ENCODE assay signal across 8 cellular contexts in genomic region chr1:160731564-160732349, GRCh38. TPM values are rescaled to one million over a fixed set of nuclear protein-coding genes. Genes with fewer than 3 reads are reported as not detected.
DNase-seq lines count a peak whose midpoint lies in the region; ATAC-seq, FAIRE-seq and TF ChIP-seq lines count a peak whose summit lies in the region.
"Not testable (repeated sequence)": the region's sequence is repeated elsewhere in the genome, so short reads cannot be mapped to it uniquely, and the experiment has no call there.
"Had no signal": no experiment of that assay in that cellular context is flagged by ENCODE, and none has a peak within 500 bp of the region (broad histone marks: within the 10 kb centered on the region; RNA-seq: fewer than 3 reads in every experiment).

No MANE protein-coding gene starts in this region.

- peaks cover 44% of the 10 kb centered on the region for H3K36me3 Mint-ChIP-seq in activated CD8-positive, alpha-beta T cell treated with anti-CD3 and anti-CD28 coated beads for 36 hours (ENCODE audit: low read depth)
- peaks cover 48% of the 10 kb centered on the region for H3K36me3 Mint-ChIP-seq in natural killer cell treated with Interleukin-12 subunit alpha and Interleukin-12 subunit beta and Interleukin-15 and Interleukin-18, amount 100 ng/mL, for 72 hours

- in situ Hi-C loops in GM12878 (cut with MboI) = not testable (repeated sequence)

- not testable (repeated sequence) for FAIRE-seq in GM12878 (lab: Jason Lieb, UNC)

- H3K36me3 ChIP-seq in OCI-LY3 (replicated peaks; ENCODE audit: low read depth, low read length) = peaks cover 22% of the 10 kb centered on the region
- not testable (repeated sequence) for H3K36me3 ChIP-seq in GM12878 (ENCODE audit: control insufficient read depth in 2 of 2, insufficient read depth in 2 of 2, low read length in 1 of 2)

- not testable (repeated sequence) for H3K4me3 Mint-ChIP-seq in activated CD8-positive, alpha-beta T cell treated with anti-CD3 and anti-CD28 coated beads for 36 hours
- H3K4me3 Mint-ChIP-seq in natural killer cell treated with Interleukin-12 subunit alpha and Interleukin-12 subunit beta and Interleukin-15 and Interleukin-18, amount 100 ng/mL, for 72 hours = peak overlapping the region; percentile 61

- POLR2A ChIA-PET in activated CD8-positive, alpha-beta T cell treated with anti-CD3 and anti-CD28 coated beads for 36 hours (lab: Charles Lee) = interaction anchor here (2.0 kb wide), 1 partner anchor 8 kb away, joined by 4 read pairs; no protein-coding TSS in a partner anchor
- POLR2A ChIA-PET in GM12878 (lab: Charles Lee) = interaction anchor here (0.6 kb wide), 1 partner anchor 233 kb away, joined by 7 read pairs; no protein-coding TSS in a partner anchor

- not testable (repeated sequence) for DNase-seq in activated CD8-positive, alpha-beta T cell treated with anti-CD3 and anti-CD28 coated beads for 36 hours; GM12878 (ENCODE audit: low read depth, low spot score); natural killer cell treated with Interleukin-12 subunit alpha and Interleukin-12 subunit beta and Interleukin-15 and Interleukin-18, amount 100 ng/mL, for 72 hours (ENCODE audit: low spot score)

- peaks cover 43% of the 10 kb centered on the region for H3K4me1 Mint-ChIP-seq in activated CD8-positive, alpha-beta T cell treated with anti-CD3 and anti-CD28 coated beads for 36 hours (ENCODE audit: low read depth)
- peaks cover 36 to 46% of the 10 kb centered on the region in 2 donors for H3K4me1 Mint-ChIP-seq in natural killer cell treated with Interleukin-12 subunit alpha and Interleukin-12 subunit beta and Interleukin-15 and Interleukin-18, amount 100 ng/mL, for 72 hours (ENCODE audit: low read depth in 2 of 2)

- not testable (repeated sequence) for TF ChIP-seq CTCF in OCI-LY3 (IDR thresholded peaks at IDR 0.05; ENCODE audit: low read depth, low read length); activated CD8-positive, alpha-beta T cell treated with anti-CD3 and anti-CD28 coated beads for 36 hours (IDR thresholded peaks at IDR 0.05); GM12878 (IDR thresholded peaks at IDR 0.05 in 2 of 3, conservative IDR thresholded peaks at IDR 0.05 in 1 of 3; ENCODE audit: control insufficient read depth in 2 of 3, extremely low read depth in 1 of 3, insufficient read depth in 1 of 3, low read depth in 3 of 3, low read length in 3 of 3)

- not testable (repeated sequence) for H3K79me2 ChIP-seq in OCI-LY3 (ENCODE audit: low read length); GM12878 (ENCODE audit: control insufficient read depth, insufficient read depth, low read length)

- SMC1A ChIA-PET in GM12878 (lab: Charles Lee; ENCODE audit: uncharacterized antibody, unreplicated experiment) = interaction anchor here (1.2 to 10.8 kb wide), 4 partner anchors 12 to 37 kb away, joined by 4 to 301 read pairs (median 24); no protein-coding TSS in a partner anchor

- H3K27me3 Mint-ChIP-seq in activated CD8-positive, alpha-beta T cell treated with anti-CD3 and anti-CD28 coated beads for 36 hours; natural killer cell treated with Interleukin-12 subunit alpha and Interleukin-12 subunit beta and Interleukin-15 and Interleukin-18, amount 100 ng/mL, for 72 hours: not testable (repeated sequence)

- ATAC-seq in GM18861 (IDR thresholded peaks at IDR 0.05; ENCODE audit: unreplicated experiment) (peak; percentile 38), HG02588 (IDR thresholded peaks at IDR 0.05; ENCODE audit: unreplicated experiment) (peak; percentile 68), HG03025 (IDR thresholded peaks at IDR 0.05; ENCODE audit: low FRiP score, unreplicated experiment) (peak; percentile 53), GM12878 (peak; percentile 63)
- ATAC-seq in activated CD8-positive, alpha-beta T cell treated with anti-CD3 and anti-CD28 coated beads for 36 hours = not testable (repeated sequence)
- peak in 1 of 2 donors; percentile 34 for ATAC-seq in natural killer cell treated with Interleukin-12 subunit alpha and Interleukin-12 subunit beta and Interleukin-15 and Interleukin-18, amount 100 ng/mL, for 72 hours

- H4K20me1 ChIP-seq in OCI-LY3 (ENCODE audit: insufficient read depth, low read length); GM12878 (ENCODE audit: control insufficient read depth, insufficient read depth): not testable (repeated sequence)

- H3K27ac Mint-ChIP-seq in activated CD8-positive, alpha-beta T cell treated with anti-CD3 and anti-CD28 coated beads for 36 hours = peak overlapping the region; percentile 13
- H3K27ac Mint-ChIP-seq in natural killer cell treated with Interleukin-12 subunit alpha and Interleukin-12 subunit beta and Interleukin-15 and Interleukin-18, amount 100 ng/mL, for 72 hours = peak overlapping the region; percentile 93

- 0 out of 2 replicates have a peak overlapping the region, but pooled peaks have one; percentile 0 for H3K27ac ChIP-seq in OCI-LY3 (ENCODE audit: low read length)
- H3K27ac ChIP-seq in GM12878 (ENCODE audit: control insufficient read depth, insufficient read depth) = peak overlapping the region; percentile 74

- not testable (repeated sequence) for H3K4me3 ChIP-seq in OCI-LY3 (ENCODE audit: low read length)
- peak overlapping the region; percentile 4; the same call in 1 of the 2 replicates for H3K4me3 ChIP-seq in GM12878

- CTCF ChIA-PET in activated CD8-positive, alpha-beta T cell treated with anti-CD3 and anti-CD28 coated beads for 36 hours (lab: Charles Lee) = interaction anchor here (1.5 to 2.2 kb wide), 2 partner anchors 36 to 57 kb away, joined by 4 to 19 read pairs; no protein-coding TSS in a partner anchor
- CTCF ChIA-PET in GM12878 (lab: Yijun Ruan, JAX) = interaction anchor here (1.5 to 10.9 kb wide), 5 partner anchors 10 to 49 kb away, joined by 4 to 209 read pairs (median 8); partner anchors contain the start of gene SLAMF7

- not testable (repeated sequence) for TF ChIP-seq POLR2A in GM12878 (IDR thresholded peaks at IDR 0.05; ENCODE audit: low read depth, low read length)

- 22% methylated on average over 2 of the region's 3 CpGs for WGBS in GM12878 (ENCODE audit: insufficient coverage, insufficient replicate concordance, low lambda C conversion rate, missing lambda C conversion rate)

- peaks cover 46% of the 10 kb centered on the region for H3K9me3 Mint-ChIP-seq in activated CD8-positive, alpha-beta T cell treated with anti-CD3 and anti-CD28 coated beads for 36 hours
- H3K9me3 Mint-ChIP-seq in natural killer cell treated with Interleukin-12 subunit alpha and Interleukin-12 subunit beta and Interleukin-15 and Interleukin-18, amount 100 ng/mL, for 72 hours = peaks cover 19% of the 10 kb centered on the region

- H3K4me2 ChIP-seq in OCI-LY3 (ENCODE audit: low read length) (peak overlapping the region; percentile 11; the same call in 1 of the 2 replicates), GM12878 (ENCODE audit: control insufficient read depth, insufficient read depth) (peak overlapping the region; percentile 76)

- not testable (repeated sequence) for H3K9ac ChIP-seq in OCI-LY3 (ENCODE audit: low read length); GM12878 (ENCODE audit: control insufficient read depth, insufficient read depth, low read length)

- H2AFZ ChIP-seq in OCI-LY3 (ENCODE audit: low read depth, low read length); GM12878 (ENCODE audit: control insufficient read depth, low read depth, low read length): not testable (repeated sequence)

- not testable (repeated sequence) for TF ChIP-seq RAD21 in GM12878 (IDR thresholded peaks at IDR 0.05; ENCODE audit: insufficient read depth, low read depth, low read length)

- H3K4me1 ChIP-seq in OCI-LY3 (ENCODE audit: low read length) (peaks cover 51% of the 10 kb centered on the region), GM12878 (ENCODE audit: control insufficient read depth, insufficient read depth, low read length) (peaks cover 40% of the 10 kb centered on the region)

- H3K9me3 ChIP-seq in OCI-LY3 (ENCODE audit: insufficient read depth, low read length) (peaks cover 25% of the 10 kb centered on the region), GM12878 (replicated peaks; ENCODE audit: control insufficient read depth, insufficient read depth, low read length) (peaks cover 14% of the 10 kb centered on the region)

- TF ChIP-seq EP300 in GM12878 (IDR thresholded peaks at IDR 0.05; ENCODE audit: borderline replicate concordance in 1 of 2, control insufficient read depth in 1 of 2, low read depth in 2 of 2, low read length in 2 of 2) = not testable (repeated sequence)

- RAD21 ChIA-PET in GM12878 (lab: Charles Lee; ENCODE audit: unreplicated experiment) = not testable (repeated sequence)

- not testable (repeated sequence) for H3K27me3 ChIP-seq in OCI-LY3 (ENCODE audit: low read depth, low read length); GM12878 (replicated peaks in 1 of 2; ENCODE audit: control insufficient read depth in 2 of 2, insufficient read depth in 2 of 2, low read length in 1 of 2)

- intact Hi-C loops in activated CD8-positive, alpha-beta T cell treated with anti-CD3 and anti-CD28 coated beads for 36 hours (cut with micrococcal nuclease); GM12878 (cut with micrococcal nuclease; ENCODE audit: unreplicated experiment): not testable (repeated sequence)

- BruUV-seq in GM12878 (replicated peaks; lab: Mats Ljungman, UMichigan) = not testable (repeated sequence)

RNA-seq across cellular contexts. Expression of gene SLAMF7, which starts 7.3 kb away (rescaled TPM):
- 10 to 100 TPM; 90.0 to 93.5 TPM for total RNA-seq in activated CD8-positive, alpha-beta T cell treated with anti-CD3 and anti-CD28 coated beads for 36 hours
- 340 and 341 TPM in 2 replicates for total RNA-seq in GM12878 (2013; cell fraction: nucleolus; rRNA removed)
- total RNA-seq in GM12878 (2014; rRNA removed) (74.4 and 76.2 TPM in 2 replicates), GM12878 (2014; rRNA removed; fragmentation: Illumina TruSeq; extraction: Trizol) (81.5 and 88.1 TPM in 2 replicates), GM12878 (2021) (124 and 133 TPM in 2 replicates)
- 147 TPM for polyA plus RNA-seq in GM12878 (2011; ENCODE audit: low read depth)
- polyA plus RNA-seq in GM12878 (2011; rRNA removed) (275 and 284 TPM in 2 replicates), GM12878 (2014; fragmentation: Illumina TruSeq; extraction: Trizol) (182 and 208 TPM in 2 replicates), GM12878 (2014; fragmentation: Nextera tagmentation; extraction: Ambion mirVana) (10 to 100 TPM; 66.6 to 83.4 TPM), GM12878 (2014; rRNA removed) (118 and 125 TPM in 2 replicates), GM12878 (2016; fragmentation: Nextera tagmentation; extraction: Ambion mirVana) (100 to 1,000 TPM; 102 to 114 TPM)
- 168 and 176 TPM in 2 replicates for polyA plus RNA-seq in GM12878 (2011; cell fraction: cytosol; rRNA removed)
- polyA plus RNA-seq in GM12878 (2011; cell fraction: nucleus; rRNA removed) = 116 and 168 TPM in 2 replicates
- 182 and 235 TPM in 2 replicates for polyA plus RNA-seq in GM12878 (2012)
- 184 and 200 TPM in 2 replicates for polyA minus RNA-seq in GM12878 (2011; rRNA and poly(A)+ RNA removed)
- polyA minus RNA-seq in GM12878 (2011; cell fraction: cytosol; rRNA and poly(A)+ RNA removed) = 46.2 and 51.3 TPM in 2 replicates
- 108 and 125 TPM in 2 replicates for polyA minus RNA-seq in GM12878 (2011; cell fraction: nucleus; rRNA and poly(A)+ RNA removed)
- total RNA-seq in natural killer cell treated with Interleukin-12 subunit alpha and Interleukin-12 subunit beta and Interleukin-15 and Interleukin-18, amount 100 ng/mL, for 72 hours = 1,000 to 10,000 TPM in 1 of 2 donors, 100 to 1,000 TPM in 1; 677 to 1,669 TPM
- polyA plus RNA-seq: AG04450 had no signal

RNA-seq across cellular contexts. Expression of gene CD48, which starts 20.1 kb away (rescaled TPM):
- 100 to 1,000 TPM; 379 to 388 TPM for total RNA-seq in activated CD8-positive, alpha-beta T cell treated with anti-CD3 and anti-CD28 coated beads for 36 hours
- 550 and 565 TPM in 2 replicates for total RNA-seq in GM12878 (2013; cell fraction: nucleolus; rRNA removed)
- 415 and 499 TPM in 2 replicates for total RNA-seq in GM12878 (2014; rRNA removed)
- total RNA-seq in GM12878 (2014; rRNA removed; fragmentation: Illumina TruSeq; extraction: Trizol) = 445 and 463 TPM in 2 replicates
- 311 and 323 TPM in 2 replicates for total RNA-seq in GM12878 (2021)
- 1,141 TPM for polyA plus RNA-seq in GM12878 (2011; ENCODE audit: low read depth)
- polyA plus RNA-seq in GM12878 (2011; rRNA removed) = 1,315 and 1,412 TPM in 2 replicates
- polyA plus RNA-seq in GM12878 (2011; cell fraction: cytosol; rRNA removed) = 831 and 1,170 TPM in 2 replicates
- polyA plus RNA-seq in GM12878 (2011; cell fraction: nucleus; rRNA removed) = 317 and 485 TPM in 2 replicates
- polyA plus RNA-seq in GM12878 (2012) = 688 and 1,150 TPM in 2 replicates
- 487 and 663 TPM in 2 replicates for polyA plus RNA-seq in GM12878 (2014; fragmentation: Illumina TruSeq; extraction: Trizol)
- 100 to 1,000 TPM; 667 to 776 TPM for polyA plus RNA-seq in GM12878 (2014; fragmentation: Nextera tagmentation; extraction: Ambion mirVana)
- polyA plus RNA-seq in GM12878 (2014; rRNA removed) = 335 and 411 TPM in 2 replicates
- polyA plus RNA-seq in GM12878 (2016; fragmentation: Nextera tagmentation; extraction: Ambion mirVana) = 100 to 1,000 TPM; 302 to 328 TPM
- 654 and 682 TPM in 2 replicates for polyA minus RNA-seq in GM12878 (2011; rRNA and poly(A)+ RNA removed)
- polyA minus RNA-seq in GM12878 (2011; cell fraction: cytosol; rRNA and poly(A)+ RNA removed) = 176 and 177 TPM in 2 replicates
- polyA minus RNA-seq in GM12878 (2011; cell fraction: nucleus; rRNA and poly(A)+ RNA removed) = 79.5 and 82.9 TPM in 2 replicates
- total RNA-seq in natural killer cell treated with Interleukin-12 subunit alpha and Interleukin-12 subunit beta and Interleukin-15 and Interleukin-18, amount 100 ng/mL, for 72 hours = 100 to 1,000 TPM; 434 to 816 TPM
- polyA plus RNA-seq: AG04450 had no signal
